Comparison of ENCODE assay signal across 8 cellular contexts in the genomic region with DNA sequence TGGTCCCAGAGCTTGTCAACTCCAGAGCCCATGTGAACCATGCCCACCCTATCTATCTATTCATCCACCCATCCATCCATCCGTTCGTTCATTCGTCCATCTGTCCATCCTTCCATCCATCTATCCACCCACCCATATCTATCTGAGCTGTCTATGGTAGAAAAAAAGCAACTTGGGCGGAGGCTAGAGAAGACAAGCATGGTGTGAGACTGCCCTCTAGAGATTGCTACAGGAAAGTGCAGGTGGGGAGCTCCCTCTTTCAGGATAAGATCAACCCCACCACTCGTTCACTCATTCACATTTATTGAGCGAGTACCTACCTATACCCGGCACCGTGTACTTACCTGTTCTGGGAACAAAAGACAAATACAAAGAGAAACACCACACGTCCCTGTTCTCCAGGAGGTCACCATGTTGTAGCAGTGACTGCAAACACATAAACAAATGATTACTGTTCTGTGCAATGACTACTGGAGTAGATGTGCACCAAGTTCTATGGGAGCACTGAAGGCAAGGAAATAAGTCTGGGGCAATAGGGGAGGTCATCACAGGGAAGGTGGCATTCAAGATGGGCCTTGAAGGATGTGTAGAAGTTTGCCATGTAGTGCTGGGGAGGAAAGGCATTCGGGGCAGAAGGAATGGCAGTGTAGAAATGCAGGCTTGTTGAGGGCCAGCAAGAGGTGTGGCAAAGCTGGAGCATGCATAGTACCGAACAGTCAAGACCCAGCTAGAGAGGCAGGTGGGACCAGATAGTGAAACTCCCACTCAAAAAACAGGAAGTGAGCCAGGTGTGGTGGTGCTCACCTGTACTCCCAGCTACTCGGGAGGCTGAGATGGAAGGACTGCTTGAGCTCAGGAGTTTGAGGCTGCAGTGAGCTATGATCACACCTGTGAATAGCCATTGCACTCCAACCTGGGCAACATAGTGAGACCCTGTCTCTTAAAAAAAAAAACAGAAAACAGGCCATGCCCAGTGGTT. TPM values are rescaled to one million over a fixed set of nuclear protein-coding genes. Genes with fewer than 3 reads are reported as not detected.
DNase-seq lines count a peak whose midpoint lies in the region; ATAC-seq and TF ChIP-seq lines count a peak whose summit lies in the region.

No MANE protein-coding gene starts in this region.

- H3K27me3 ChIP-seq in ovary: no peaks in the 10 kb centered on the region

- H3K4me1 ChIP-seq in ovary (ENCODE audit: insufficient read depth): no peaks in the 10 kb centered on the region

- H3K9me3 ChIP-seq in ovary: no peaks in the 10 kb centered on the region

- DNase-seq in GM10248 (ENCODE audit: extremely low spot score) (peak; percentile 83), NCI-H1048 (lab: John Stamatoyannopoulos, UW) (peak; percentile 24), SHP77 treated with DMSO at 0.1 percent for 48 hours (lab: John Stamatoyannopoulos, UW) (peak; percentile 46), germinal center (ENCODE audit: low spot score) (peak; percentile 85), ovary (peak in 2 of 5 donors; percentile 34 to 57)
- DNase-seq in activated T-helper 9 cell treated with anti-CD3 and anti-CD28 coated beads, Interleukin-2, amount 50 U/mL, for 16 hours (ENCODE audit: low read depth): peak; percentile 27

- no peak overlapping the region for H3K27ac ChIP-seq in ovary

- no peak for TF ChIP-seq EP300 in ovary (IDR thresholded peaks at IDR 0.05)

- intact Hi-C loops in ovary (cut with DNase I): loop anchor here in 3 of 4 donors (5.0 to 10.0 kb wide), 3 partner anchors 62 to 207 kb away; partner anchors contain the start of genes TTLL6 (in 2 of the 3), HOXB13 (in 1 of the 3), PRAC1 (in 1 of the 3) and PRAC2 (in 1 of the 3)

- 17 to 21% (median 19%) methylated on average over 12 of the region's 12 CpGs for WGBS in ovary, 3 donors

- CTCF ChIA-PET in GM10248 (lab: Yijun Ruan, JAX): interaction anchor here (0.5 to 19.9 kb wide), 77 partner anchors 10 to 1118 kb away, joined by 3 to 770 read pairs (median 5); partner anchors contain the start of genes ATP5MC1, CALCOCO2, HOXB13 and HOXB9

- no peaks in the 10 kb centered on the region for H3K36me3 ChIP-seq in ovary

- no peak overlapping the region for H3K4me3 ChIP-seq in ovary

- ATAC-seq in GM18861 (IDR thresholded peaks at IDR 0.05; ENCODE audit: unreplicated experiment): no peak
- ATAC-seq in GM21786 (IDR thresholded peaks at IDR 0.05; ENCODE audit: unreplicated experiment): no peak

- POLR2A ChIA-PET in GM10248 (lab: Yijun Ruan, JAX): interaction anchor here (1.0 to 1.1 kb wide), 2 partner anchors 13 to 76 kb away, joined by 3 to 4 read pairs; partner anchors contain the start of gene ATP5MC1

- no peak for TF ChIP-seq POLR2A in ovary (IDR thresholded peaks at IDR 0.05)

- TF ChIP-seq CTCF in GM10248 (IDR thresholded peaks at IDR 0.05; ENCODE audit: control extremely low read depth, extremely low read depth, low read depth, missing control alignments) (peak; percentile 90), ovary (IDR thresholded peaks at IDR 0.05) (peak; percentile 61 to 82 (median 80))

RNA-seq across cellular contexts. Expression of gene ATP5MC1, which starts 13.4 kb away (rescaled TPM):
- 10 to 100 TPM; 42.8 to 69.8 (median 59.9) TPM for total RNA-seq in ovary
- polyA plus RNA-seq in ovary: 100 to 1,000 TPM; 105 to 198 TPM

RNA-seq across cellular contexts. Expression of gene UBE2Z, which starts 29.0 kb away (rescaled TPM):
- total RNA-seq in ovary: 10 to 100 TPM; 32.0 to 62.1 (median 58.2) TPM
- polyA plus RNA-seq in ovary: 10 to 100 TPM; 40.1 to 93.4 TPM

RNA-seq across cellular contexts. Expression of gene CALCOCO2, which starts 48.4 kb away (rescaled TPM):
- total RNA-seq in ovary: 100 to 1,000 TPM in 6 of 7 donors, 10 to 100 TPM in 1; 72.1 to 180 (median 159) TPM
- 100 to 1,000 TPM in 1 of 2 donors, 10 to 100 TPM in 1; 75.4 to 239 TPM for polyA plus RNA-seq in ovary
